In the genomic region with DNA sequence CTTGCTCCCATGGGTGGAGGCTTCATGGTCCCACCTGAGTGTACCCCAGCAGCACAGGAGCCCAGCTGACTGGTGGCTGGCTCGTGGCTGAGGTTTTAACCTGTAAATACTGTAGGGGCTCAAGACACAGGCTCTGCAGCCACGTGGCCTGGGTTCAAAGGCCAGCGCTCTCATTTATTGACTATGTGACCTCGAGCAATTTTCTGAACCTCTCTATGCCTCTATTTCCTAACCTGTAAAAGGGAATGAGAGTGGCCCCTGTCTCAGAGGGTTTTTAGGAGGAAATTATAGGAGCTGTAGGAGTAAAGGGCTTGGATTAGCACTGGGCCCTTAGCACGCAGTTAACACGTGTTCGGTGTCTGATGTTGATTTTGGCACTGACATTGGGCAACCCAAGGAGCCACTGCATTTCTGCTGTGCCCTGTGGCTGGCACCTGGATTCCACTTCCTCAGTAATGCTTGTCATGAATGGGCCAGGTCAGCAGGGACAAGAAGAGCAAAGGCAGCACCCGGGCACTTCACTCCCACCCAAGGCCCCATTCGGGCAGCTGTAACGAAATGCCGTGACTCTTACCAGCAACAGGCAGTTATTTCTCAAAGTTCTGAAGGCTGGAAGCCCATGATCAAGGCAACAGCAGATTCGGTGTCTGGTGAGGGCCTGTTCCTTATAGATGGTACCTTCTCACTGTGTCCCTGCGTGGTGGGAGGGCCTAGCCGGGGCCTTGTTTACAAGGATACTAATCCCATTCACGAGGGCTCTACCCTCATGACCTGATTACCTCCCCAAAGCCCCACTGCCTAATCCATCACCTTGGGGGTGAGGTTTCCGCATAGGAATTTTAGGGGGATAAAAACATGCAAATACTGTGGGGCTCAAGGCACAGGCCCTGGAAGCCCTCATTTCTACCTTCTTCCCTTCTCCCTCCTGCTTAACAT, we compare ENCODE assay signal across 14 cellular contexts. TPM values are rescaled to one million over a fixed set of nuclear protein-coding genes. Genes with fewer than 3 reads are reported as not detected.
DNase-seq lines count a peak whose midpoint lies in the region; ATAC-seq and TF ChIP-seq lines count a peak whose summit lies in the region.
"Had no signal": no experiment of that assay in that cellular context is flagged by ENCODE, and none has a peak within 500 bp of the region (broad histone marks: within the 10 kb centered on the region; RNA-seq: fewer than 3 reads in every experiment).

No MANE protein-coding gene starts in this region.

- peak in 1 of 2 donors; percentile 23 for TF ChIP-seq RAD21 in liver (IDR thresholded peaks at IDR 0.05)

- H3K9me3 Mint-ChIP-seq in CD4-positive, alpha-beta T cell = no peaks in the 10 kb centered on the region
- H3K9me3 Mint-ChIP-seq: CD4-positive, alpha-beta memory T cell; IgD-negative memory B cell; stimulated activated naive CD8-positive, alpha-beta T cell treated with anti-CD3 and anti-CD28 coated beads, Interleukin-15, Interleukin-2, amounts not matched to agents 100 ng/mL and 50 ng/mL, for 24 hours had no signal

- intact Hi-C loops in breast epithelium (cut with DNase I; ENCODE audit: low total_unique reads) = no loop called here
- intact Hi-C loops in CD4-positive, alpha-beta T cell (cut with DNase I, micrococcal nuclease) = no loop called here

- H3K4me3 ChIP-seq in breast epithelium = no peak overlapping the region
- H3K4me3 ChIP-seq in liver (ENCODE audit: low read depth in 1 of 3, low read length in 3 of 3) = no peak overlapping the region

- TF ChIP-seq CTCF in breast epithelium (IDR thresholded peaks at IDR 0.05) (no peak), liver (IDR thresholded peaks at IDR 0.05; ENCODE audit: low read depth, low read length, missing input control) (no peak)
- TF ChIP-seq CTCF in CD4-positive, alpha-beta T cell (IDR thresholded peaks at IDR 0.05) = no peak

- H3K36me3 ChIP-seq in breast epithelium (no peaks in the 10 kb centered on the region), liver (ENCODE audit: control insufficient read depth in 4 of 4, insufficient read depth in 3 of 4, low read depth in 1 of 4, low read length in 3 of 4) (no peaks in the 10 kb centered on the region)

- no peaks in the 10 kb centered on the region for H3K36me3 Mint-ChIP-seq in CD4-positive, alpha-beta T cell (ENCODE audit: low read depth)
- H3K36me3 Mint-ChIP-seq: CD4-positive, alpha-beta memory T cell; IgD-negative memory B cell had no signal

- H3K4me3 Mint-ChIP-seq in CD4-positive, alpha-beta T cell = no peak overlapping the region
- H3K4me3 Mint-ChIP-seq: CD4-positive, alpha-beta memory T cell; IgD-negative memory B cell; stimulated activated naive CD8-positive, alpha-beta T cell treated with anti-CD3 and anti-CD28 coated beads, Interleukin-15, Interleukin-2, amounts not matched to agents 100 ng/mL and 50 ng/mL, for 24 hours had no signal

- DNase-seq in MV-4-11 (lab: John Stamatoyannopoulos, UW) (peak; percentile 20), breast epithelium (ENCODE audit: low spot score in 2 of 2) (peak; percentile 69 to 84), substantia nigra (lab: John Stamatoyannopoulos, UW) (peak in 1 of 49 donors; percentile 7), HPDE6-E6E7 (ENCODE audit: extremely low spot score) (no peak), EL (no peak), NCI-H146 treated with DMSO at 0.1 percent for 48 hours (lab: John Stamatoyannopoulos, UW; ENCODE audit: unreplicated experiment) (no peak)
- DNase-seq in CD4-positive, alpha-beta T cell = no peak
- DNase-seq: activated CD4-positive, alpha-beta T cell treated with anti-CD3 and anti-CD28 coated beads, Interleukin-2, amount 50 U/mL, for 48 hours; CD4-positive, alpha-beta memory T cell; NCI-H226; SK-N-SH had no signal

- no peak for ATAC-seq in CD4-positive, alpha-beta T cell (ENCODE audit: poor library complexity)

- peaks cover 15 to 47% of the 10 kb centered on the region in 2 donors for H3K4me1 ChIP-seq in breast epithelium
- peaks cover 34 to 71% (median 58%) of the 10 kb centered on the region in 4 donors for H3K4me1 ChIP-seq in liver (ENCODE audit: control insufficient read depth in 4 of 4, insufficient read depth in 4 of 4, low read length in 3 of 4)

- TF ChIP-seq POLR2A in breast epithelium (IDR thresholded peaks at IDR 0.05) = no peak

- CTCF ChIA-PET in CD4-positive, alpha-beta T cell (lab: Charles Lee) = no interaction called here

- H3K9me3 ChIP-seq in breast epithelium (no peaks in the 10 kb centered on the region), liver (ENCODE audit: control insufficient read depth in 4 of 4, low read length in 3 of 4) (no peaks in the 10 kb centered on the region)
- H3K9me3 ChIP-seq in CD4-positive, alpha-beta T cell (ENCODE audit: control insufficient read depth, low read length) = no peaks in the 10 kb centered on the region
- H3K9me3 ChIP-seq: SK-N-SH had no signal

- H3K27ac Mint-ChIP-seq in CD4-positive, alpha-beta T cell = no peak overlapping the region
- H3K27ac Mint-ChIP-seq: CD4-positive, alpha-beta memory T cell; IgD-negative memory B cell; stimulated activated naive CD8-positive, alpha-beta T cell treated with anti-CD3 and anti-CD28 coated beads, Interleukin-15, Interleukin-2, amounts not matched to agents 100 ng/mL and 50 ng/mL, for 24 hours had no signal

- POLR2A ChIA-PET in CD4-positive, alpha-beta T cell (lab: Charles Lee) = no interaction called here

- H3K4me1 Mint-ChIP-seq in CD4-positive, alpha-beta T cell (ENCODE audit: low read depth) = no peaks in the 10 kb centered on the region
- H3K4me1 Mint-ChIP-seq: CD4-positive, alpha-beta memory T cell had no signal

- H3K27me3 ChIP-seq in breast epithelium (no peaks in the 10 kb centered on the region), liver (ENCODE audit: control insufficient read depth in 4 of 4, insufficient read depth in 4 of 4, low read length in 3 of 4) (no peaks in the 10 kb centered on the region)
- no peaks in the 10 kb centered on the region for H3K27me3 ChIP-seq in CD4-positive, alpha-beta T cell (ENCODE audit: control insufficient read depth, insufficient read depth, low read length)

- H3K9ac ChIP-seq in liver (ENCODE audit: low read depth in 1 of 2, low read length in 2 of 2) = peak overlapping the region in 1 of 2 donors; percentile 30
- H3K9ac ChIP-seq: SK-N-SH had no signal

- WGBS in liver = 37% methylated on average over 16 of the region's 16 CpGs

- peaks cover 7% of the 10 kb centered on the region for H3K27me3 Mint-ChIP-seq in CD4-positive, alpha-beta T cell

- H3K27ac ChIP-seq in breast epithelium (peak overlapping the region; percentile 95 to 97), liver (ENCODE audit: low read depth in 1 of 2, low read length in 2 of 2) (peak overlapping the region; percentile 76 to 89), substantia nigra (ENCODE audit: low read depth, low read length, poor library complexity, severe bottlenecking) (peak overlapping the region; percentile 14)
- H3K27ac ChIP-seq in CD4-positive, alpha-beta T cell (ENCODE audit: low read depth, low read length) = no peak overlapping the region

TF ChIP-seq in liver, 16 proteins besides CTCF, POLR2A, EP300 and RAD21 (continues in another document):
- peak in 1 of 2 donors; percentile 24 for TF ChIP-seq EGR1 (IDR thresholded peaks at IDR 0.05; ENCODE audit: low read depth in 2 of 2)
- peak; percentile 80 to 88 for TF ChIP-seq RXRA (IDR thresholded peaks at IDR 0.05)
- peak; percentile 37 for TF ChIP-seq NR2F2 (IDR thresholded peaks at IDR 0.05)
- TF ChIP-seq, protein P1, sequence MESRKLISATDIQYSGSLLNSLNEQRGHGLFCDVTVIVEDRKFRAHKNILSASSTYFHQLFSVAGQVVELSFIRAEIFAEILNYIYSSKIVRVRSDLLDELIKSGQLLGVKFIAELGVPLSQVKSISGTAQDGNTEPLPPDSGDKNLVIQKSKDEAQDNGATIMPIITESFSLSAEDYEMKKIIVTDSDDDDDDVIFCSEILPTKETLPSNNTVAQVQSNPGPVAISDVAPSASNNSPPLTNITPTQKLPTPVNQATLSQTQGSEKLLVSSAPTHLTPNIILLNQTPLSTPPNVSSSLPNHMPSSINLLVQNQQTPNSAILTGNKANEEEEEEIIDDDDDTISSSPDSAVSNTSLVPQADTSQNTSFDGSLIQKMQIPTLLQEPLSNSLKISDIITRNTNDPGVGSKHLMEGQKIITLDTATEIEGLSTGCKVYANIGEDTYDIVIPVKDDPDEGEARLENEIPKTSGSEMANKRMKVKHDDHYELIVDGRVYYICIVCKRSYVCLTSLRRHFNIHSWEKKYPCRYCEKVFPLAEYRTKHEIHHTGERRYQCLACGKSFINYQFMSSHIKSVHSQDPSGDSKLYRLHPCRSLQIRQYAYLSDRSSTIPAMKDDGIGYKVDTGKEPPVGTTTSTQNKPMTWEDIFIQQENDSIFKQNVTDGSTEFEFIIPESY (IDR thresholded peaks at IDR 0.05) = peak; percentile 58
- TF ChIP-seq, protein P2, sequence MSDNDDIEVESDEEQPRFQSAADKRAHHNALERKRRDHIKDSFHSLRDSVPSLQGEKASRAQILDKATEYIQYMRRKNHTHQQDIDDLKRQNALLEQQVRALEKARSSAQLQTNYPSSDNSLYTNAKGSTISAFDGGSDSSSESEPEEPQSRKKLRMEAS (IDR thresholded peaks at IDR 0.05) = peak; percentile 66
- no peak for TF ChIP-seq TAF1 (conservative IDR thresholded peaks at IDR 0.05)
- TF ChIP-seq FOXA2 (IDR thresholded peaks at IDR 0.05) = peak; percentile 95
- TF ChIP-seq JUND (IDR thresholded peaks at IDR 0.05) = peak in 1 of 2 donors; percentile 59
- TF ChIP-seq HNF4A (conservative IDR thresholded peaks at IDR 0.05) = peak; percentile 76
- no peak for TF ChIP-seq HNF4G (IDR thresholded peaks at IDR 0.05)
- TF ChIP-seq SP1 (IDR thresholded peaks at IDR 0.05) = peak; percentile 67
- peak; percentile 86 for TF ChIP-seq FOXA1 (IDR thresholded peaks at IDR 0.05)

RNA-seq across cellular contexts. Expression of a gene that starts 25.2 kb away (rescaled TPM):
- total RNA-seq in breast epithelium (10 to 100 TPM; 36.7 to 51.4 (median 49.8) TPM), liver (100 to 1,000 TPM in 1 of 2 donors, 10 to 100 TPM in 1; 26.3 to 169 TPM)
- 10 to 100 TPM; 54.0 to 60.9 TPM for polyA plus RNA-seq in liver
- under 1 TPM; 0.11 to 0.22 TPM for total RNA-seq in CD4-positive, alpha-beta T cell
- polyA plus RNA-seq: CD4-positive, alpha-beta memory T cell; IgD-negative memory B cell had no signal

Comparison
In these comparisons a context has a peak if more than half of its experiments do, and no peak if none do; other contexts are left out.
1. DNase-seq: peak in MV-4-11 (single experiment) and breast epithelium (2 of 2); none in CD4-positive, alpha-beta T cell (0 of 10), HPDE6-E6E7 (single experiment), EL (single experiment) and NCI-H146 treated with DMSO at 0.1 percent for 48 hours (single experiment).
2. RNA of a gene that starts 25.2 kb away (total RNA-seq): 26.3 to 169 TPM in liver and 36.7 to 51.4 TPM in breast epithelium; 0.11 to 0.22 TPM in CD4-positive, alpha-beta T cell; every median in the first group is over 10 times any median in the second.